In the genomic region with DNA sequence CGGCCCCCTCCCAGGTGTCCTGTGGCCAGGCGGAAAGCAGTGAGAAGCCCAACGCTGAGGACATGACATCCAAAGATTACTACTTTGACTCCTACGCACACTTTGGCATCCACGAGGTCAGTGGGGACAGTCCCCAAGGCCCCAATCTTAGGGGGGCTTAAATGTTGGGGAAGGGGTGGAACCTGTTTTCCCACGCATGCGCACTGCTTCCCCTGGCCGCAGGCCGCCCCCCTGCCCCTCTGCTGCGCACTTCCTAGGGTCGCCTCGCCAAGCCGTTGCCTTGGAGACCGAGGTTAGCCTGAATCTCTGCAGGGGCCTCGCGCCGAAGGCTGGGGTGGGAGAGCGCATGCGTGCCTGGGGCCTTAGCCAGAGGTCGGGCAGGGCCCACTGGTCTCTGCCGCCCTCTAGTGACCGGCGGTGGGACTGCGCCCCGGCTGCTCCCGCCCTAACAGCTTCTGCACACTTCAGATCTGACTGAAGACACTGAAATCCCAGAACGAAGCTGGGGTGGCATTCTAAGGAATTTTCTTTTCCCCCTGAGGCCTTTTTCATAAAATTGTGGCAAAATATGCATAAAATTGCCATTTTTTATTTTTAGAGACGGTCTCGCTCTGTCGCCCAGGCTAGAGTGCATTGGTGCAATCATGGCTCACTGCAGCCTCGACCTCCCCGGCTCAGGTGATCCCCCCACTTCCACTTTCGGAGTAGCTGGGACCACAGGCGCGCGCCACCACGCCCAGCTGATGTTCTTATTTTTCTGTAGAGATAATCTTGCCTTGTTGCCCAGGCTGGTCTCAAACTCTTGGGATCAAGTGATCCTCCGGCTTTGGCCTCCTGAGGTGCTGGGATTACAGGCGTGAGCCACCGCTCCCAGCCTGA, we compare ENCODE assay signal across 1 cellular context.
TF ChIP-seq lines count a peak whose summit lies in the region.

No MANE protein-coding gene starts in this region.

TF ChIP-seq in HCT116, 20 proteins besides CTCF, POLR2A, EP300 and RAD21 (continued from another document):
- TF ChIP-seq ZBTB33 (IDR thresholded peaks at IDR 0.05; ENCODE audit: extremely low read depth, insufficient replicate concordance, low read length), result no peak
- TF ChIP-seq SIN3A (IDR thresholded peaks at IDR 0.05; ENCODE audit: low read depth), result no peak
- no peak for TF ChIP-seq JUND (IDR thresholded peaks at IDR 0.05)
- TF ChIP-seq SRF (IDR thresholded peaks at IDR 0.05; ENCODE audit: low read depth), result no peak
